ENCODE assay signal across 23 cellular contexts in genomic region chr11:132030896-132031295, GRCh38.
"Had no signal": no experiment of that assay in that cellular context is flagged by ENCODE, and none has a peak within 500 bp of the region (broad histone marks: within the 10 kb centered on the region; RNA-seq: fewer than 3 reads in every experiment).

No MANE protein-coding gene starts in this region.

- H3K4me1 ChIP-seq: left lung, right lobe of liver, uterus had no signal

- H3K4me3 ChIP-seq: coronary artery, left lung, lung, right lobe of liver, skin epidermis, uterus had no signal

- ATAC-seq: effector memory CD8-positive, alpha-beta T cell; left lung; right lobe of liver; stimulated activated memory B cell treated with anti-CD40 and anti-IgM and Interleukin-4, amounts not matched to agents 10 μg/mL and 1 μg/mL and 100 μg/mL, for 72 hours; stimulated activated naive CD8-positive, alpha-beta T cell treated with anti-CD3 and anti-CD28 coated beads, Interleukin-15, amount 100 ng/mL, for 72 hours; T-helper 17 cell had no signal

- H3K27me3 ChIP-seq: left lung, right lobe of liver, uterus had no signal

- H3K9me3 ChIP-seq: left lung, right lobe of liver, uterus had no signal

- H3K36me3 ChIP-seq: left lung, right lobe of liver, uterus had no signal

- DNase-seq: activated CD4-positive, alpha-beta memory T cell treated with anti-CD3 and anti-CD28 coated beads, Interleukin-2, amount 10 ng/mL, durations not matched to agents 7 days and 5 days; activated CD4-positive, alpha-beta T cell treated with anti-CD3 and anti-CD28 coated beads, Interleukin-2, amount 10 ng/mL, durations not matched to agents 7 days and 5 days; activated CD4-positive, CD25-positive, alpha-beta regulatory T cell treated with anti-CD3 and anti-CD28 coated beads, Interleukin-2, amount 50 U/mL, for 72 hours; activated CD8-positive, alpha-beta memory T cell treated with anti-CD3 and anti-CD28 coated beads, Interleukin-2, amount 50 U/mL, for 48 hours; activated gamma-delta T cell; activated naive CD4-positive, alpha-beta T cell treated with anti-CD3 and anti-CD28 coated beads, Interleukin-2, amount 50 U/mL, for 16 hours; activated T-cell treated with anti-CD3 and anti-CD28 coated beads, Interleukin-2, amount 50 U/mL, for 24 hours; amniotic stem cell; cerebellar nuclear complex; effector memory CD8-positive, alpha-beta T cell; erythroblast; foreskin melanocyte; left lung; right lobe of liver; stimulated activated CD4-positive, alpha-beta T cell treated with anti-CD3 and anti-CD28 coated beads, Interleukin-12 subunit alpha, Interleukin-12 subunit beta, amount 100 ng/mL, for 4 hours; stimulated activated CD4-positive, alpha-beta T cell treated with anti-CD3 and anti-CD28 coated beads, Interleukin-4, amount 100 ng/mL, for 24 hours; stimulated activated naive CD8-positive, alpha-beta T cell treated with anti-CD3 and anti-CD28 coated beads, Interleukin-15, amount 100 ng/mL, for 72 hours; T-helper 17 cell; uterus had no signal

- H3K27ac ChIP-seq: coronary artery, left lung, right lobe of liver, skin epidermis, uterus had no signal
